In the genomic region with DNA sequence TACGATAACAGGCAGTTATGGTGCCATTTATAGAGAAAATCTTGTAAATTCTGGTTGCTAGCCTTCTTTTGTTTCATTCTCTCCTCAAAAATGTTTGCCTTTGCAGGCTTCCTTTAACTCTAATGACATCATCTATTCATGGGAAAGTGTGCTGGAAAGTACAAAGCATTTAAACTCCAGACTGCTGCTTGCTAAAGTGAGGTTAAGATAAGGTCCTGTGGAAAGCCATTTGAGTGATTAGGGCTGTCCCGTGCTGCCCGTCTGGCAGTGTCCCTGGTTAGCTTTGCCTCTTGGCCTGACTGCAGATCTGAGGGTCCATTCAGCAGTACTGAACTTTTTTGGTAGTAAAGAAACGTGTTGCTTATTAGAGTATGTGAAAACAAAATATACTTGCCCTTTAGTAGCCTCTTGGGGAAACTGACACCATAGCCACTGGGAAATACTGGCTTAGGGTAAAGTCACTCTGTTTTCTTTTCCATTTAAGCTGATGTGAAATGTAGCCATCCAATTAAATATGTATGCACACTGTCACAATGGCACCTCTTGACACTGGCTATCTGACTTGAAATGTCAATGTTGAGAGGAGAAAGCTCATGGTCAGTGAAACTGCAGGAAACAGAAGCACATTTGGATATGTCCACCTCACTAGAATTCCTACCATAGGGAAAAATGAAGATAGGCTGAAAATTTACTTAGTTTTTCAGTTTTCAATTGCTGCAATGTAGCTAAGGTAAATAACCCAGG, we compare ENCODE assay signal across 16 cellular contexts.
DNase-seq lines count a peak whose midpoint lies in the region; ATAC-seq and TF ChIP-seq lines count a peak whose summit lies in the region.
"Had no signal": no experiment of that assay in that cellular context is flagged by ENCODE, and none has a peak within 500 bp of the region (broad histone marks: within the 10 kb centered on the region; RNA-seq: fewer than 3 reads in every experiment).

No MANE protein-coding gene starts in this region.

- CTCF ChIA-PET in activated naive CD4-positive, alpha-beta T cell treated with anti-CD3 and anti-CD28 coated beads, Interleukin-2, amount 10 ng/mL, durations not matched to agents 7 days and 5 days (lab: Charles Lee): no interaction called here

- in situ Hi-C loops in astrocyte of the spinal cord (cut with HindIII; ENCODE audit: low sequenced_read_pairs): no loop called here

- peak; percentile 79 to 92 (median 90) for ATAC-seq in heart right ventricle
- ATAC-seq in GM19328 (IDR thresholded peaks at IDR 0.05; ENCODE audit: unreplicated experiment): no peak
- ATAC-seq: activated T-cell treated with anti-CD3 and anti-CD28 coated beads, Interleukin-2, amount 50 U/mL, for 72 hours; effector memory CD8-positive, alpha-beta T cell had no signal

- 12 to 26% methylated on average over 4 of the region's 4 CpGs for WGBS in heart right ventricle, 2 donors

- peak; percentile 67 for DNase-seq in BE2C
- DNase-seq in astrocyte of the spinal cord (ENCODE audit: low read depth, low spot score): peak; percentile 83
- peak; percentile 46 to 61 for DNase-seq in heart right ventricle
- no peak for DNase-seq in osteocyte (ENCODE audit: extremely low spot score, unreplicated experiment)
- no peak for DNase-seq in NOMO-1 treated with DMSO at 0.1 percent for 48 hours (lab: John Stamatoyannopoulos, UW; ENCODE audit: unreplicated experiment)
- DNase-seq in dermis blood vessel endothelial cell: no peak
- no peak for DNase-seq in activated naive CD4-positive, alpha-beta T cell treated with anti-CD3 and anti-CD28 coated beads, Interleukin-2, amount 10 ng/mL, durations not matched to agents 7 days and 5 days
- DNase-seq: activated T-cell treated with anti-CD3 and anti-CD28 coated beads, Interleukin-2, amount 50 U/mL, for 72 hours; amniotic stem cell; effector memory CD8-positive, alpha-beta T cell; kidney glomerular epithelial cell; NCI-H2029 treated with DMSO at 0.1 percent for 48 hours; NCI-H748 treated with DMSO at 0.1 percent for 48 hours had no signal

- no peak for TF ChIP-seq CTCF in BE2C (IDR thresholded peaks at IDR 0.05; ENCODE audit: low read depth, low read length)
- TF ChIP-seq CTCF in astrocyte of the spinal cord (IDR thresholded peaks at IDR 0.05; ENCODE audit: low read depth, low read length): no peak
- no peak for TF ChIP-seq CTCF in heart right ventricle (IDR thresholded peaks at IDR 0.05)
- no peak for TF ChIP-seq CTCF in osteocyte (IDR thresholded peaks at IDR 0.05)

- peak overlapping the region; percentile 20 to 86 (median 78) for H3K27ac ChIP-seq in heart right ventricle
- H3K27ac ChIP-seq: HL-60 had no signal

- H3K27ac Mint-ChIP-seq in osteocyte (ENCODE audit: unreplicated experiment): peak overlapping the region; percentile 9
- H3K27ac Mint-ChIP-seq in activated naive CD4-positive, alpha-beta T cell treated with anti-CD3 and anti-CD28 coated beads, Interleukin-2, amount 10 ng/mL, durations not matched to agents 7 days and 5 days: no peak overlapping the region
- H3K27ac Mint-ChIP-seq: activated T-cell treated with anti-CD3 and anti-CD28 coated beads, Interleukin-2, amount 50 U/mL, for 72 hours; effector memory CD8-positive, alpha-beta T cell had no signal

- H3K27me3 ChIP-seq in BE2C: no peaks in the 10 kb centered on the region
- no peaks in the 10 kb centered on the region for H3K27me3 ChIP-seq in heart right ventricle

- H3K9me3 Mint-ChIP-seq in osteocyte (ENCODE audit: unreplicated experiment): no peaks in the 10 kb centered on the region
- no peaks in the 10 kb centered on the region for H3K9me3 Mint-ChIP-seq in activated naive CD4-positive, alpha-beta T cell treated with anti-CD3 and anti-CD28 coated beads, Interleukin-2, amount 10 ng/mL, durations not matched to agents 7 days and 5 days
- H3K9me3 Mint-ChIP-seq: activated T-cell treated with anti-CD3 and anti-CD28 coated beads, Interleukin-2, amount 50 U/mL, for 72 hours; neural crest cell had no signal

- no peaks in the 10 kb centered on the region for H3K27me3 Mint-ChIP-seq in osteocyte (ENCODE audit: unreplicated experiment)
- no peaks in the 10 kb centered on the region for H3K27me3 Mint-ChIP-seq in activated naive CD4-positive, alpha-beta T cell treated with anti-CD3 and anti-CD28 coated beads, Interleukin-2, amount 10 ng/mL, durations not matched to agents 7 days and 5 days
- H3K27me3 Mint-ChIP-seq: effector memory CD8-positive, alpha-beta T cell had no signal

- H3K4me3 ChIP-seq in BE2C (ENCODE audit: low read depth, low read length) (no peak overlapping the region), astrocyte of the spinal cord (ENCODE audit: low read depth, low read length) (no peak overlapping the region), heart right ventricle (no peak overlapping the region)

- H3K4me1 Mint-ChIP-seq in osteocyte (ENCODE audit: unreplicated experiment): peaks cover 48% of the 10 kb centered on the region
- no peaks in the 10 kb centered on the region for H3K4me1 Mint-ChIP-seq in activated naive CD4-positive, alpha-beta T cell treated with anti-CD3 and anti-CD28 coated beads, Interleukin-2, amount 10 ng/mL, durations not matched to agents 7 days and 5 days

- H3K4me1 ChIP-seq in BE2C (peaks cover 11% of the 10 kb centered on the region), heart right ventricle (peaks cover 4 to 78% (median 52%) of the 10 kb centered on the region in 9 donors)

- intact Hi-C loops in heart right ventricle (cut with DNase I): no loop called here

- H3K36me3 Mint-ChIP-seq in osteocyte (ENCODE audit: unreplicated experiment): no peaks in the 10 kb centered on the region
- no peaks in the 10 kb centered on the region for H3K36me3 Mint-ChIP-seq in activated naive CD4-positive, alpha-beta T cell treated with anti-CD3 and anti-CD28 coated beads, Interleukin-2, amount 10 ng/mL, durations not matched to agents 7 days and 5 days

- H3K9me3 ChIP-seq in BE2C (no peaks in the 10 kb centered on the region), heart right ventricle (no peaks in the 10 kb centered on the region)

- H3K4me3 Mint-ChIP-seq in osteocyte (ENCODE audit: unreplicated experiment): no peak overlapping the region
- no peak overlapping the region for H3K4me3 Mint-ChIP-seq in activated naive CD4-positive, alpha-beta T cell treated with anti-CD3 and anti-CD28 coated beads, Interleukin-2, amount 10 ng/mL, durations not matched to agents 7 days and 5 days
- H3K4me3 Mint-ChIP-seq: activated T-cell treated with anti-CD3 and anti-CD28 coated beads, Interleukin-2, amount 50 U/mL, for 72 hours; effector memory CD8-positive, alpha-beta T cell; neural crest cell had no signal

- H3K36me3 ChIP-seq in BE2C (no peaks in the 10 kb centered on the region), heart right ventricle (peaks cover 0 to 22% (median 0%) of the 10 kb centered on the region in 9 donors)

Comparison
In these comparisons a context has a peak if more than half of its experiments do, and no peak if none do; other contexts are left out.
1. DNase-seq: peak in BE2C (single experiment), astrocyte of the spinal cord (single experiment) and heart right ventricle (2 of 2); none in osteocyte (single experiment), NOMO-1 treated with DMSO at 0.1 percent for 48 hours (single experiment), dermis blood vessel endothelial cell (single experiment) and activated naive CD4-positive, alpha-beta T cell treated with anti-CD3 and anti-CD28 coated beads, Interleukin-2, amount 10 ng/mL, durations not matched to agents 7 days and 5 days (single experiment).